In the genomic region with DNA sequence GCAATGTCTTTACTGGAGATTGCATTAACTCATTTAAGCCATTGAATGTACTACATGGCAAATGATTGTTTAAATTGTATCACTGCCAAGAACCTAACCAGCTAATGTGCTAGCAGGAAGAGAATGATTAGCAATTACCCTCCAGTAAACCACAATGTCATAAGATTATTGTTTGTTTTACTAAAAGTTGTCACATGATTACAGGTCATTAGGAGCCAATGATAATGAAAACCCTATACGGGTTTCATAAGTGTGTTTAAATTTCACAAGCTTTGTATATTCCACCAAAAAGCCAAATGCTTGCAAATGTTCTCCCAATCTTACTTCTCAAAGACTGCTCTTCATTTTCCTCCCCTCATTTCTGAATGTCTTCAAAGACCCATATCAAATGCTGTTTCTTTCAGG, we compare ENCODE assay signal across 12 cellular contexts.
DNase-seq lines count a peak whose midpoint lies in the region; ATAC-seq, FAIRE-seq and TF ChIP-seq lines count a peak whose summit lies in the region.
"Had no signal": no experiment of that assay in that cellular context is flagged by ENCODE, and none has a peak within 500 bp of the region (broad histone marks: within the 10 kb centered on the region; RNA-seq: fewer than 3 reads in every experiment).

No MANE protein-coding gene starts in this region.

- H3K27me3 ChIP-seq in PC-3 (ENCODE audit: low read length) (no peaks in the 10 kb centered on the region), fibroblast of lung (ENCODE audit: control insufficient read depth, insufficient read depth, low read length) (no peaks in the 10 kb centered on the region)

- H3K4me3 ChIP-seq in A549, result no peak overlapping the region
- H3K4me3 ChIP-seq in HEK293 (ENCODE audit: low read depth, low read length), result no peak overlapping the region
- H3K4me3 ChIP-seq in PC-3 (ENCODE audit: low read length), result no peak overlapping the region
- H3K4me3 ChIP-seq in fibroblast of lung (replicated peaks in 1 of 4; ENCODE audit: control extremely low read depth in 1 of 4, insufficient read depth in 1 of 4, low read depth in 3 of 4, low read length in 4 of 4), result no peak overlapping the region
- H3K4me3 ChIP-seq: esophagus squamous epithelium had no signal

- no peak for ATAC-seq in A549
- ATAC-seq in PC-3, result peak; percentile 57; the same call in 1 of the 2 replicates
- ATAC-seq: activated T-cell treated with anti-CD3 and anti-CD28 coated beads, Interleukin-2, amount 50 U/mL, for 4 hours; left colon had no signal

- DNase-seq in A549 (ENCODE audit: low read depth in 1 of 2, low spot score in 1 of 2), result no peak
- peak; percentile 14 for DNase-seq in PC-3
- peak; percentile 67 to 89 for DNase-seq in fibroblast of lung (ENCODE audit: low read depth in 2 of 2)
- no peak for DNase-seq in stimulated activated CD8-positive, alpha-beta memory T cell treated with anti-CD3 and anti-CD28 coated beads, Interleukin-4, amount 100 ng/mL, for 48 hours
- DNase-seq in DMS53 treated with DMSO at 0.1 percent for 48 hours (lab: John Stamatoyannopoulos, UW; ENCODE audit: unreplicated experiment), result no peak
- no peak for DNase-seq in central memory CD4-positive, alpha-beta T cell
- no peak for DNase-seq in 8988T
- DNase-seq: activated CD4-positive, CD25-positive, alpha-beta regulatory T cell; activated T-cell treated with anti-CD3 and anti-CD28 coated beads, Interleukin-2, amount 50 U/mL, for 4 hours; esophagus squamous epithelium; left colon had no signal

- H4K20me1 ChIP-seq in PC-3 (ENCODE audit: low read length) (no peaks in the 10 kb centered on the region), fibroblast of lung (ENCODE audit: control insufficient read depth, extremely low read depth, insufficient read depth, low read length) (no peaks in the 10 kb centered on the region)

- 73% methylated on average over 1 of the region's 1 CpG for WGBS in A549 (ENCODE audit: missing lambda C conversion rate)

- H3K79me2 ChIP-seq in PC-3 (ENCODE audit: low read length), result no peaks in the 10 kb centered on the region
- H3K79me2 ChIP-seq in fibroblast of lung (ENCODE audit: control insufficient read depth, insufficient read depth, low read length), result no peaks in the 10 kb centered on the region

- BruUV-seq in PC-3 (replicated peaks; lab: Mats Ljungman, UMichigan), result no TSS peak

- FAIRE-seq in A549 (lab: Jason Lieb, UNC), result peak; percentile 78

- intact Hi-C loops in PC-3 (cut with micrococcal nuclease), result no loop called here

- TF ChIP-seq POLR2A in A549 (IDR thresholded peaks at IDR 0.05; ENCODE audit: low read length), result no peak

- no peak for TF ChIP-seq RAD21 in A549 (conservative IDR thresholded peaks at IDR 0.05 in 1 of 2, IDR thresholded peaks at IDR 0.05 in 1 of 2)

- CTCF ChIA-PET in A549 (lab: Yijun Ruan, JAX), result no interaction called here
- CTCF ChIA-PET in HEK293 (lab: Yijun Ruan, JAX), result interaction anchor here (3.0 kb wide), 1 partner anchor 15 kb away, joined by 17 read pairs; no protein-coding TSS in a partner anchor
- CTCF ChIA-PET in PC-3 (lab: Charles Lee), result interaction anchor here (0.5 kb wide), 1 partner anchor 36 kb away, joined by 17 read pairs; no protein-coding TSS in a partner anchor

- H3K9me3 ChIP-seq in A549 (no peaks in the 10 kb centered on the region), HEK293 (ENCODE audit: control insufficient read depth, insufficient read depth, low read depth, low read length) (no peaks in the 10 kb centered on the region), PC-3 (ENCODE audit: low read length) (no peaks in the 10 kb centered on the region), fibroblast of lung (ENCODE audit: control insufficient read depth, insufficient read depth, low read depth, low read length) (no peaks in the 10 kb centered on the region)
- H3K9me3 ChIP-seq: esophagus squamous epithelium had no signal

- no peaks in the 10 kb centered on the region for H3K4me1 ChIP-seq in A549
- peaks cover 15% of the 10 kb centered on the region for H3K4me1 ChIP-seq in HEK293 (ENCODE audit: control insufficient read depth, insufficient read depth, low read length)
- no peaks in the 10 kb centered on the region for H3K4me1 ChIP-seq in PC-3 (ENCODE audit: insufficient read depth, low read length)
- peaks cover 2% of the 10 kb centered on the region for H3K4me1 ChIP-seq in fibroblast of lung (ENCODE audit: control insufficient read depth, extremely low read depth, insufficient read depth, low read length)

- POLR2A ChIA-PET in A549 (lab: Yijun Ruan, JAX), result no interaction called here
- POLR2A ChIA-PET in HEK293 (lab: Yijun Ruan, JAX), result no interaction called here
- POLR2A ChIA-PET in PC-3 (lab: Charles Lee; ENCODE audit: unreplicated experiment), result no interaction called here

- no peaks in the 10 kb centered on the region for H3F3A ChIP-seq in PC-3 (ENCODE audit: low read length, unreplicated experiment)

- TF ChIP-seq CTCF in A549 (IDR thresholded peaks at IDR 0.05) (no peak), HEK293 (tag by site-specific recombination; IDR thresholded peaks at IDR 0.05) (no peak), PC-3 (conservative IDR thresholded peaks at IDR 0.05; ENCODE audit: low read depth, low read length) (no peak), fibroblast of lung (conservative IDR thresholded peaks at IDR 0.05 in 1 of 2, IDR thresholded peaks at IDR 0.05 in 1 of 2; ENCODE audit: low read depth in 1 of 2, low read length in 2 of 2) (no peak)

- no peak overlapping the region for H3K9ac ChIP-seq in PC-3 (ENCODE audit: low read length)
- no peak overlapping the region for H3K9ac ChIP-seq in fibroblast of lung (ENCODE audit: insufficient read depth, low read length)

- H3K4me2 ChIP-seq in A549 (no peak overlapping the region), PC-3 (ENCODE audit: low read length) (no peak overlapping the region), fibroblast of lung (ENCODE audit: extremely low read depth, insufficient read depth, low read length) (no peak overlapping the region)

- no peak overlapping the region for H2AFZ ChIP-seq in PC-3 (ENCODE audit: low read length)
- H2AFZ ChIP-seq in fibroblast of lung (ENCODE audit: low read length), result no peak overlapping the region

- H3K36me3 ChIP-seq in HEK293 (ENCODE audit: control insufficient read depth in 2 of 2, insufficient read depth in 1 of 2, low read length in 2 of 2) (no peaks in the 10 kb centered on the region), PC-3 (ENCODE audit: low read depth, low read length) (no peaks in the 10 kb centered on the region), fibroblast of lung (ENCODE audit: control insufficient read depth, insufficient read depth, low read length) (no peaks in the 10 kb centered on the region)
- H3K36me3 ChIP-seq: esophagus squamous epithelium had no signal

- H3K27ac ChIP-seq in A549 (no peak overlapping the region), HEK293 (ENCODE audit: extremely low read depth, low read depth, low read length) (0 out of 2 replicates have a peak overlapping the region, but pooled peaks have one; percentile 1), PC-3 (ENCODE audit: low read length) (no peak overlapping the region), fibroblast of lung (ENCODE audit: insufficient read depth, low read length) (no peak overlapping the region)
- H3K27ac ChIP-seq: esophagus squamous epithelium had no signal

- H3K9me2 ChIP-seq in PC-3 (replicated peaks; ENCODE audit: low read length), result no peaks in the 10 kb centered on the region

- no peak for TF ChIP-seq EP300 in A549 (IDR thresholded peaks at IDR 0.05)

TF ChIP-seq in A549, 52 proteins besides CTCF, POLR2A, EP300 and RAD21 (continues in another document):
- no peak for TF ChIP-seq ZSCAN20 (CRISPR knock-in tag; IDR thresholded peaks at IDR 0.05)
- TF ChIP-seq CBX8 (IDR thresholded peaks at IDR 0.05), result no peak
- TF ChIP-seq, protein P1, sequence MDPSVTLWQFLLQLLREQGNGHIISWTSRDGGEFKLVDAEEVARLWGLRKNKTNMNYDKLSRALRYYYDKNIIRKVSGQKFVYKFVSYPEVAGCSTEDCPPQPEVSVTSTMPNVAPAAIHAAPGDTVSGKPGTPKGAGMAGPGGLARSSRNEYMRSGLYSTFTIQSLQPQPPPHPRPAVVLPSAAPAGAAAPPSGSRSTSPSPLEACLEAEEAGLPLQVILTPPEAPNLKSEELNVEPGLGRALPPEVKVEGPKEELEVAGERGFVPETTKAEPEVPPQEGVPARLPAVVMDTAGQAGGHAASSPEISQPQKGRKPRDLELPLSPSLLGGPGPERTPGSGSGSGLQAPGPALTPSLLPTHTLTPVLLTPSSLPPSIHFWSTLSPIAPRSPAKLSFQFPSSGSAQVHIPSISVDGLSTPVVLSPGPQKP (IDR thresholded peaks at IDR 0.05; ENCODE audit: low read depth, low read length), result no peak
- TF ChIP-seq RNF2 (IDR thresholded peaks at IDR 0.05; ENCODE audit: borderline replicate concordance, low read depth), result no peak
- no peak for TF ChIP-seq RARB (CRISPR knock-in tag; IDR thresholded peaks at IDR 0.05)
- no peak for TF ChIP-seq HEYL (CRISPR knock-in tag; IDR thresholded peaks at IDR 0.05)
- TF ChIP-seq HOXA7 (CRISPR knock-in tag; IDR thresholded peaks at IDR 0.05), result no peak
- TF ChIP-seq MAFK (IDR thresholded peaks at IDR 0.05; ENCODE audit: partially characterized antibody), result no peak

TF ChIP-seq in HEK293, 187 proteins besides CTCF, POLR2A, EP300 and RAD21 (continues in another document):
- TF ChIP-seq ZBTB48 (tag by site-specific recombination; IDR thresholded peaks at IDR 0.05), result no peak
- TF ChIP-seq ZNF660 (tag by site-specific recombination; IDR thresholded peaks at IDR 0.05), result 0 out of 2 replicates have a peak, but pooled peaks have one; percentile 52
- peak; percentile 93 for TF ChIP-seq ZNF366 (tag by site-specific recombination; conservative IDR thresholded peaks at IDR 0.05)
- no peak for TF ChIP-seq ZNF600 (tag by site-specific recombination; IDR thresholded peaks at IDR 0.05)
- no peak for TF ChIP-seq ZNF623 (tag by site-specific recombination; IDR thresholded peaks at IDR 0.05)
- no peak; the same call in 1 of the 2 replicates for TF ChIP-seq ZNF654 (tag by site-specific recombination; IDR thresholded peaks at IDR 0.05; ENCODE audit: low read depth)
- TF ChIP-seq ZNF37A (tag by site-specific recombination; IDR thresholded peaks at IDR 0.05), result no peak
- TF ChIP-seq ZNF510 (tag by site-specific recombination; IDR thresholded peaks at IDR 0.05; ENCODE audit: insufficient replicate concordance), result no peak

Comparison
In these comparisons a context has a peak if more than half of its experiments do, and no peak if none do; other contexts are left out.
1. DNase-seq: peak in PC-3 (single experiment) and fibroblast of lung (2 of 2); none in A549 (0 of 2), stimulated activated CD8-positive, alpha-beta memory T cell treated with anti-CD3 and anti-CD28 coated beads, Interleukin-4, amount 100 ng/mL, for 48 hours (single experiment), DMS53 treated with DMSO at 0.1 percent for 48 hours (single experiment), central memory CD4-positive, alpha-beta T cell (single experiment) and 8988T (single experiment).